In genomic region chr2:97871096-97871780, GRCh38 we compare ENCODE assay signal across 8 cellular contexts.
DNase-seq lines count a peak whose midpoint lies in the region; ATAC-seq and TF ChIP-seq lines count a peak whose summit lies in the region.

No MANE protein-coding gene starts in this region.

- H3K27ac ChIP-seq in ascending aorta: peak overlapping the region; percentile 63 to 70
- H3K27ac ChIP-seq in left lung: peak overlapping the region in 1 of 2 donors; percentile 76
- H3K27ac ChIP-seq in adrenal gland: peak overlapping the region in 2 of 5 donors; percentile 60 to 76

- TF ChIP-seq CTCF in AG09309 (IDR thresholded peaks at IDR 0.05; ENCODE audit: control insufficient read depth, insufficient read depth, low read depth, low read length, missing control alignments) (no peak), ascending aorta (IDR thresholded peaks at IDR 0.05) (no peak), left lung (IDR thresholded peaks at IDR 0.05) (no peak), adrenal gland (IDR thresholded peaks at IDR 0.05) (no peak)

- H3K36me3 ChIP-seq in ascending aorta (no peaks in the 10 kb centered on the region), left lung (no peaks in the 10 kb centered on the region), adrenal gland (replicated peaks in 1 of 2) (no peaks in the 10 kb centered on the region)

- intact Hi-C loops in ascending aorta (cut with DNase I): loop anchor here (5.0 kb wide), 1 partner anchor 121 kb away; no protein-coding TSS in a partner anchor
- intact Hi-C loops in left lung (cut with DNase I): no loop called here
- intact Hi-C loops in adrenal gland (cut with DNase I): no loop called here

- no peak for TF ChIP-seq POLR2A in adrenal gland (IDR thresholded peaks at IDR 0.05)

- peak; percentile 24 for ATAC-seq in left lung
- ATAC-seq in HG02678 (IDR thresholded peaks at IDR 0.05; ENCODE audit: unreplicated experiment): no peak

- H3K9me3 ChIP-seq in ascending aorta (peaks cover 0 to 4% of the 10 kb centered on the region in 2 donors), left lung (no peaks in the 10 kb centered on the region), adrenal gland (replicated peaks in 1 of 3) (no peaks in the 10 kb centered on the region)

- DNase-seq in AG09309 (ENCODE audit: low read depth) (peak; percentile 90), H4 (ENCODE audit: low spot score) (peak; percentile 41), ascending aorta (ENCODE audit: low spot score in 2 of 2) (no peak), left lung (no peak), NCI-H1930 (lab: John Stamatoyannopoulos, UW) (no peak), adrenal gland (no peak), NCI-H187 (lab: John Stamatoyannopoulos, UW) (no peak)

- no peaks in the 10 kb centered on the region for H3K27me3 ChIP-seq in ascending aorta
- H3K27me3 ChIP-seq in left lung: no peaks in the 10 kb centered on the region
- no peaks in the 10 kb centered on the region for H3K27me3 ChIP-seq in adrenal gland

- H3K4me1 ChIP-seq in ascending aorta (peaks cover 8 to 31% of the 10 kb centered on the region in 2 donors), left lung (peaks cover 15 to 35% of the 10 kb centered on the region in 2 donors), adrenal gland (replicated peaks in 1 of 2) (peaks cover 23 to 31% of the 10 kb centered on the region in 2 donors)

- H3K4me3 ChIP-seq in AG09309 (ENCODE audit: control insufficient read depth, low read depth, low read length) (no peak overlapping the region), ascending aorta (no peak overlapping the region), left lung (no peak overlapping the region), adrenal gland (no peak overlapping the region)

- WGBS in adrenal gland, 4 donors: 70 to 80% (median 75%) methylated on average over 4 of the region's 4 CpGs

Comparison
In these comparisons a context has a peak if more than half of its experiments do, and no peak if none do; other contexts are left out.
1. DNase-seq: peak in AG09309 (single experiment) and H4 (single experiment); none in ascending aorta (0 of 2), left lung (0 of 2), NCI-H1930 (0 of 2), adrenal gland (0 of 7) and NCI-H187 (0 of 2).